ENCODE assay signal across 9 cellular contexts in the genomic region with DNA sequence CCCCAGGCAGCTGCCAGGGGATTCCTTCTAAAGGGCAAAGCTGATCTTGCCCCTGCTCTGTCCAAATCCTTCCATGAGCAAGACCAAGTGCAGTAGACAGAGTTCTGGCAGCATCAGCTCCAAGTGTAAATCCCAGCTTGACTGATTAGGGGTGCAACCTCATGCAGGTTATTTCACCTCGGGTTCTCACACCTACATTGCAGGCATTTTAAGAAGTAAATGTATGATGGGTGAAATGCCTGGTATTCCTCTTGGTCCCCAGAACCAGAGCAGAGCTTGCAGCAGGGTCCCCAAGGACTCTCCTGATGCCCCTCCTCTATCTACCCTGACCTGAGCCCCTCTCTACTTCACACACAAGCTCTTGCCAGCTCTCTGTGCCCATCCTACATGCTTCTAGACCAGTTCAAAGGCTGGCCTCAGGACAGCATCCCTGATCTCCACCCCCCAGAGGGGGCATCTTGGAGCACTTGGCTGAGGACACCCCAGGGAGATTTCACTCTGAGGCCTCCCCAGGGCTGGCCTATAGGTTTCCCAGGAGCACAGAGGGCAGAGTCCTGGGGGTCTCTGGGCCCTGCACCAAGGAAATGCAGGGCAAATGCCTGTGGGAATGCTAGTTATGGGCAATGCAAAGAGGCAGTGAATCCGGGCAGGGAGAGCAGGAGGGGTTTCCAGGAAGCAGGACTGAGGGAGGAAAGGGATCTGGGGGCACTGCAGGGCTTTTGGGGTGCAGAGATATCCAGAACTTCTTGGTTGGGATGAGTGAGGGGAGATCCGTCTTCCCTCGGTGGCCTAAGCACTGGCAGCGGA. TPM values are rescaled to one million over a fixed set of nuclear protein-coding genes. Genes with fewer than 3 reads are reported as not detected.
A peak's percentile ranks its signal among the peaks of the same experiment; 100 is the strongest.
DNase-seq lines count a peak whose midpoint lies in the region; ATAC-seq and TF ChIP-seq lines count a peak whose summit lies in the region.
"Had no signal": no experiment of that assay in that cellular context is flagged by ENCODE, and none has a peak within 500 bp of the region (broad histone marks: within the 10 kb centered on the region; RNA-seq: fewer than 3 reads in every experiment).

No MANE protein-coding gene starts in this region.

- H3K4me1 ChIP-seq in mesendoderm (ENCODE audit: control insufficient read depth, low read depth, low read length) (peaks cover 4% of the 10 kb centered on the region), urinary bladder (ENCODE audit: insufficient read depth) (no peaks in the 10 kb centered on the region)

- no peaks in the 10 kb centered on the region for H3K9me3 Mint-ChIP-seq in activated naive CD4-positive, alpha-beta T cell treated with anti-CD3 and anti-CD28 coated beads, Interleukin-2, amount 50 U/mL, for 24 hours

- no peaks in the 10 kb centered on the region for H3K79me2 ChIP-seq in mesendoderm (ENCODE audit: control insufficient read depth, insufficient read depth, low read length)

- H2BK120ac ChIP-seq in mesendoderm (ENCODE audit: low read depth, low read length) = no peak overlapping the region

- H4K5ac ChIP-seq in mesendoderm (ENCODE audit: low read length) = no peak overlapping the region

- no peak for ATAC-seq in esophagus mucosa

- H3K27ac Mint-ChIP-seq in activated naive CD4-positive, alpha-beta T cell treated with anti-CD3 and anti-CD28 coated beads, Interleukin-2, amount 50 U/mL, for 24 hours = no peak overlapping the region

- TF ChIP-seq CTCF in brain microvascular endothelial cell (IDR thresholded peaks at IDR 0.05; ENCODE audit: low read depth, low read length, missing control alignments) = no peak

- H3K18ac ChIP-seq in mesendoderm (ENCODE audit: low read length) = peak overlapping the region; percentile 10

- no peak overlapping the region for H2BK15ac ChIP-seq in mesendoderm (replicated peaks; ENCODE audit: low read depth)

- H3K27ac ChIP-seq in brain microvascular endothelial cell (no peak overlapping the region), mesendoderm (ENCODE audit: low read depth, low read length) (no peak overlapping the region), urinary bladder (ENCODE audit: low read depth) (no peak overlapping the region)
- H3K27ac ChIP-seq: HL-60 had no signal

- peak overlapping the region; percentile 10 for H3K4ac ChIP-seq in mesendoderm (ENCODE audit: low read depth, low read length)

- H2BK5ac ChIP-seq in mesendoderm (ENCODE audit: low read length) = no peak overlapping the region

- H3K27me3 ChIP-seq in brain microvascular endothelial cell (replicated peaks) = no peaks in the 10 kb centered on the region
- no peaks in the 10 kb centered on the region for H3K27me3 ChIP-seq in mesendoderm (ENCODE audit: insufficient read depth, low read length, poor library complexity)

- H3K36me3 ChIP-seq in brain microvascular endothelial cell (replicated peaks) = no peaks in the 10 kb centered on the region
- H3K36me3 ChIP-seq in mesendoderm (ENCODE audit: control insufficient read depth, insufficient read depth, low read length) = no peaks in the 10 kb centered on the region
- H3K36me3 ChIP-seq in urinary bladder (ENCODE audit: insufficient read depth) = no peaks in the 10 kb centered on the region

- peaks cover 10% of the 10 kb centered on the region for H3K27me3 Mint-ChIP-seq in activated naive CD4-positive, alpha-beta T cell treated with anti-CD3 and anti-CD28 coated beads, Interleukin-2, amount 50 U/mL, for 24 hours

- WGBS in mesendoderm (ENCODE audit: extremely low coverage, insufficient coverage, low lambda C conversion rate) = no CpG with 5 or more reads among the region's 5 CpGs
- 23% methylated on average over 5 of the region's 5 CpGs for WGBS in urinary bladder

- H3K56ac ChIP-seq in mesendoderm (ENCODE audit: low read length) = peak overlapping the region; percentile 96

- no peaks in the 10 kb centered on the region for H3K79me1 ChIP-seq in mesendoderm (ENCODE audit: low read length)

- no peak overlapping the region for H3K23ac ChIP-seq in mesendoderm (ENCODE audit: low read length)

- H4K8ac ChIP-seq in mesendoderm (ENCODE audit: low read depth, low read length) = no peak overlapping the region

- no peak for DNase-seq in activated naive CD4-positive, alpha-beta T cell (lab: John Stamatoyannopoulos, UW)
- DNase-seq in brain microvascular endothelial cell = no peak
- no peak for DNase-seq in mesendoderm
- no peak for DNase-seq in effector CD4-positive, alpha-beta T cell
- no peak for DNase-seq in stimulated activated CD4-positive, alpha-beta T cell treated with anti-CD3 and anti-CD28 coated beads, Interleukin-4, amount 100 ng/mL, for 4 hours

- peak overlapping the region; percentile 40 for H3K9ac ChIP-seq in mesendoderm (ENCODE audit: low read length)

- H3K36me3 Mint-ChIP-seq in activated naive CD4-positive, alpha-beta T cell treated with anti-CD3 and anti-CD28 coated beads, Interleukin-2, amount 50 U/mL, for 24 hours = peaks cover 1% of the 10 kb centered on the region

- H3K4me3 Mint-ChIP-seq in activated naive CD4-positive, alpha-beta T cell treated with anti-CD3 and anti-CD28 coated beads, Interleukin-2, amount 50 U/mL, for 24 hours = peak overlapping the region; percentile 84

- in situ Hi-C loops in brain microvascular endothelial cell (cut with HindIII; ENCODE audit: low pct_ligation_motif_present, low sequenced_read_pairs) = no loop called here

- H2AK5ac ChIP-seq in mesendoderm (ENCODE audit: low read length) = no peak overlapping the region

- peaks cover 32% of the 10 kb centered on the region for H3K4me1 Mint-ChIP-seq in activated naive CD4-positive, alpha-beta T cell treated with anti-CD3 and anti-CD28 coated beads, Interleukin-2, amount 50 U/mL, for 24 hours

- H3K4me3 ChIP-seq in brain microvascular endothelial cell (ENCODE audit: low read depth, low read length) (peak overlapping the region; percentile 79), mesendoderm (ENCODE audit: low read length) (peak overlapping the region; percentile 79), urinary bladder (ENCODE audit: low read depth, low read length) (peak overlapping the region; percentile 64)

- peak overlapping the region; percentile 75 for H3K4me2 ChIP-seq in mesendoderm (ENCODE audit: low read length)

RNA-seq across cellular contexts. Expression of gene LZTS3, which starts 1.0 kb away (rescaled TPM):
- polyA plus RNA-seq in mesendoderm (2013, experiment 1 of 2) = 10.5 TPM
- polyA plus RNA-seq in mesendoderm (2013, experiment 2 of 2) = 11.0 TPM
- total RNA-seq in urinary bladder (3.1 TPM), esophagus mucosa (1.3 TPM)
- polyA plus RNA-seq in urinary bladder = 10.4 TPM

RNA-seq across cellular contexts. Expression of gene FASTKD5, which starts 12.7 kb away (rescaled TPM):
- polyA plus RNA-seq in mesendoderm (2013, experiment 1 of 2) = 16.2 TPM
- 16.3 TPM for polyA plus RNA-seq in mesendoderm (2013, experiment 2 of 2)
- 12.4 TPM for total RNA-seq in urinary bladder
- 11.5 TPM for polyA plus RNA-seq in urinary bladder
- total RNA-seq in esophagus mucosa = 7.6 TPM

RNA-seq across cellular contexts. Expression of gene UBOX5, which starts 12.7 kb away (rescaled TPM):
- polyA plus RNA-seq in mesendoderm (2013, experiment 1 of 2) = 2.1 TPM
- 2.2 TPM for polyA plus RNA-seq in mesendoderm (2013, experiment 2 of 2)
- total RNA-seq in urinary bladder = 3.2 TPM
- 7.5 TPM for polyA plus RNA-seq in urinary bladder
- total RNA-seq in esophagus mucosa = 3.7 TPM

RNA-seq across cellular contexts. Expression of gene DDRGK1, which starts 32.2 kb away (rescaled TPM):
- polyA plus RNA-seq in mesendoderm (2013, experiment 1 of 2) = 38.1 TPM
- 37.7 TPM for polyA plus RNA-seq in mesendoderm (2013, experiment 2 of 2)
- total RNA-seq in urinary bladder (14.8 TPM), esophagus mucosa (47.8 TPM)
- 76.3 TPM for polyA plus RNA-seq in urinary bladder

RNA-seq across cellular contexts. Expression of gene ITPA, which starts 37.0 kb away (rescaled TPM):
- 88.9 TPM for polyA plus RNA-seq in mesendoderm (2013, experiment 1 of 2)
- polyA plus RNA-seq in mesendoderm (2013, experiment 2 of 2) = 89.3 TPM
- total RNA-seq in urinary bladder (17.0 TPM), esophagus mucosa (60.6 TPM)
- 40.8 TPM for polyA plus RNA-seq in urinary bladder
